In the genomic region with DNA sequence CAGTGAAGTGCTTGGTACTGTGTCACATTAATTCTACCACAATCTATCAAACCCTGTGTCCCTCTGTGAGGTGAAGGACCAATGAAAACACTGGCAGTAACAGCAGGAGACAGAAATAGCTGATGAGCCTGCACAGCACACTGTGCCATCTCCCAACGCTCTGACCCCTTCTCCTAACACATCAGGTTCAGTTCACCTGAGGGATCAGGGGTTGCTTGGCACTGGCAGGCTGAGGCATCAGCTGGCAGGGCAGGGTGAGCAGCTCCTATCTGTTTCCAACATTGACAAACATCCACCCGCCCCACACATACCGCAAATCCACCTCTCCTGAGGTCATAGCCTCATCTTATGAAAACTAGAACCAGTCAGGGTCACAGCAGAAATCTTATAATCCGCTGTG, we compare ENCODE assay signal across 23 cellular contexts.
DNase-seq lines count a peak whose midpoint lies in the region; ATAC-seq, FAIRE-seq and TF ChIP-seq lines count a peak whose summit lies in the region.
"Had no signal": no experiment of that assay in that cellular context is flagged by ENCODE, and none has a peak within 500 bp of the region (broad histone marks: within the 10 kb centered on the region; RNA-seq: fewer than 3 reads in every experiment).

No MANE protein-coding gene starts in this region.

- no peaks in the 10 kb centered on the region for H3K9me3 Mint-ChIP-seq in activated CD4-positive, alpha-beta memory T cell treated with anti-CD3 and anti-CD28 coated beads for 36 hours
- H3K9me3 Mint-ChIP-seq in activated CD4-positive, alpha-beta memory T cell treated with anti-CD3 and anti-CD28 coated beads, Interleukin-2, amount 10 ng/mL, durations not matched to agents 7 days and 5 days = no peaks in the 10 kb centered on the region

- intact Hi-C loops in activated CD4-positive, alpha-beta memory T cell treated with anti-CD3 and anti-CD28 coated beads for 36 hours (cut with micrococcal nuclease) = no loop called here
- intact Hi-C loops in HepG2 (cut with micrococcal nuclease; ENCODE audit: unreplicated experiment) = no loop called here

- in situ Hi-C loops in HepG2 (cut with HindIII; ENCODE audit: extremely low pct_ligation_motif_present, low pct_unique_long_range_greater_than_20kb) = no loop called here

- no peak for TF ChIP-seq POLR2A in HepG2 (IDR thresholded peaks at IDR 0.05; ENCODE audit: insufficient read depth in 1 of 2, low read depth in 2 of 2, low read length in 2 of 2)

- no TSS peak for BruUV-seq in HepG2 (replicated peaks; lab: Mats Ljungman, UMichigan)

- no peaks in the 10 kb centered on the region for H3K9me3 ChIP-seq in liver (ENCODE audit: control insufficient read depth in 4 of 4, low read length in 3 of 4)
- H3K9me3 ChIP-seq in HepG2 (ENCODE audit: low read length) = no peaks in the 10 kb centered on the region

- peak; percentile 5 to 35 for TF ChIP-seq RAD21 in liver (IDR thresholded peaks at IDR 0.05)
- TF ChIP-seq RAD21 in HepG2 (CRISPR knock-in tag; IDR thresholded peaks at IDR 0.05) = no peak

- H3K27ac ChIP-seq in liver (ENCODE audit: low read depth in 1 of 2, low read length in 2 of 2) (no peak overlapping the region), HepG2 (ENCODE audit: extremely low read length, insufficient read depth, low read length) (no peak overlapping the region)
- H3K27ac ChIP-seq: C4-2B, HL-60, KMS-11 had no signal

- H3K79me2 ChIP-seq in HepG2 (ENCODE audit: insufficient read depth, low read length) = no peaks in the 10 kb centered on the region

- H4K20me1 ChIP-seq in HepG2 (ENCODE audit: insufficient read depth, low read length) = no peaks in the 10 kb centered on the region

- no peaks in the 10 kb centered on the region for H3K27me3 ChIP-seq in liver (ENCODE audit: control insufficient read depth in 4 of 4, insufficient read depth in 4 of 4, low read length in 3 of 4)
- H3K27me3 ChIP-seq in HepG2 (ENCODE audit: control insufficient read depth in 1 of 2, insufficient read depth in 2 of 2, low read length in 2 of 2) = no peaks in the 10 kb centered on the region

- TF ChIP-seq EP300 in HepG2 (IDR thresholded peaks at IDR 0.05; ENCODE audit: low read depth in 2 of 2, low read length in 2 of 2) (no peak), HepG2 (CRISPR knock-in tag; IDR thresholded peaks at IDR 0.05; ENCODE audit: borderline replicate concordance) (no peak)

- H3K9ac ChIP-seq in liver (ENCODE audit: low read depth in 1 of 2, low read length in 2 of 2) = no peak overlapping the region
- H3K9ac ChIP-seq in HepG2 (ENCODE audit: insufficient read depth, low read depth, low read length) = no peak overlapping the region
- H3K9ac ChIP-seq: KMS-11 had no signal

- H3K4me3 Mint-ChIP-seq in activated CD4-positive, alpha-beta memory T cell treated with anti-CD3 and anti-CD28 coated beads for 36 hours = peak overlapping the region; percentile 38
- H3K4me3 Mint-ChIP-seq in activated CD4-positive, alpha-beta memory T cell treated with anti-CD3 and anti-CD28 coated beads, Interleukin-2, amount 10 ng/mL, durations not matched to agents 7 days and 5 days = no peak overlapping the region

- POLR2A ChIA-PET in activated CD4-positive, alpha-beta memory T cell treated with anti-CD3 and anti-CD28 coated beads for 36 hours (lab: Charles Lee) = no interaction called here
- POLR2A ChIA-PET in activated CD4-positive, alpha-beta memory T cell treated with anti-CD3 and anti-CD28 coated beads, Interleukin-2, amount 10 ng/mL, durations not matched to agents 7 days and 5 days (lab: Charles Lee) = no interaction called here
- POLR2A ChIA-PET in HepG2 (lab: Yijun Ruan, JAX) = no interaction called here

- H3K27ac Mint-ChIP-seq in activated CD4-positive, alpha-beta memory T cell treated with anti-CD3 and anti-CD28 coated beads for 36 hours = peak overlapping the region; percentile 44
- H3K27ac Mint-ChIP-seq in activated CD4-positive, alpha-beta memory T cell treated with anti-CD3 and anti-CD28 coated beads, Interleukin-2, amount 10 ng/mL, durations not matched to agents 7 days and 5 days = no peak overlapping the region

- H3K4me3 ChIP-seq in liver (ENCODE audit: low read depth in 1 of 3, low read length in 3 of 3) (no peak overlapping the region), HepG2 (replicated peaks in 1 of 3; ENCODE audit: insufficient read depth in 1 of 3, low read depth in 2 of 3, low read length in 3 of 3) (no peak overlapping the region)

- ATAC-seq in HepG2 = no peak; the same call in 2 of the 3 replicates
- ATAC-seq in left lobe of liver = peak; percentile 99
- ATAC-seq: Right ventricle myocardium inferior had no signal

- CTCF ChIA-PET in activated CD4-positive, alpha-beta memory T cell treated with anti-CD3 and anti-CD28 coated beads for 36 hours (lab: Charles Lee) = interaction anchor here (0.6 kb wide), 1 partner anchor 123 kb away, joined by 3 read pairs; no protein-coding TSS in a partner anchor
- CTCF ChIA-PET in activated CD4-positive, alpha-beta memory T cell treated with anti-CD3 and anti-CD28 coated beads, Interleukin-2, amount 10 ng/mL, durations not matched to agents 7 days and 5 days (lab: Charles Lee) = no interaction called here
- CTCF ChIA-PET in HepG2 (lab: Yijun Ruan, JAX; ENCODE audit: low intra/inter-chr PET ratio, low total read pairs) = no interaction called here

- no peak overlapping the region for H3K4me2 ChIP-seq in HepG2 (ENCODE audit: low read depth, low read length)
- H3K4me2 ChIP-seq: KMS-11 had no signal

- H3K36me3 Mint-ChIP-seq in activated CD4-positive, alpha-beta memory T cell treated with anti-CD3 and anti-CD28 coated beads for 36 hours = no peaks in the 10 kb centered on the region
- H3K36me3 Mint-ChIP-seq in activated CD4-positive, alpha-beta memory T cell treated with anti-CD3 and anti-CD28 coated beads, Interleukin-2, amount 10 ng/mL, durations not matched to agents 7 days and 5 days (ENCODE audit: low read depth) = no peaks in the 10 kb centered on the region

- H3K4me1 ChIP-seq in liver (ENCODE audit: control insufficient read depth in 4 of 4, insufficient read depth in 4 of 4, low read length in 3 of 4) (peaks cover 0 to 23% (median 15%) of the 10 kb centered on the region in 4 donors), HepG2 (ENCODE audit: insufficient read depth, low read length) (peaks cover 9% of the 10 kb centered on the region)

- peak; percentile 38 for DNase-seq in activated CD4-positive, alpha-beta memory T cell treated with anti-CD3 and anti-CD28 coated beads for 36 hours
- DNase-seq in activated CD4-positive, alpha-beta memory T cell treated with anti-CD3 and anti-CD28 coated beads, Interleukin-2, amount 10 ng/mL, durations not matched to agents 7 days and 5 days = no peak
- DNase-seq in HepG2 (ENCODE audit: low spot score) (no peak), left lobe of liver (ENCODE audit: low spot score) (peak; percentile 77), urothelium cell line (ENCODE audit: low spot score) (no peak), NCI-H446 (lab: John Stamatoyannopoulos, UW) (no peak), NCI-H2196 (lab: John Stamatoyannopoulos, UW; ENCODE audit: unreplicated experiment) (no peak)
- DNase-seq: EL, GF-D8, GOT3, HCEC 1CT, NCI-H1092 treated with DMSO at 0.1 percent for 48 hours, NCI-H1436 treated with DMSO at 0.1 percent for 48 hours, NCI-H2029, NCI-H2171 treated with DMSO at 0.1 percent for 48 hours, NCI-H446 treated with DMSO at 0.1 percent for 48 hours, NCI-H526 treated with DMSO at 0.1 percent for 48 hours had no signal

- H3K4me1 Mint-ChIP-seq in activated CD4-positive, alpha-beta memory T cell treated with anti-CD3 and anti-CD28 coated beads for 36 hours (ENCODE audit: low read depth) = peaks cover 26% of the 10 kb centered on the region
- H3K4me1 Mint-ChIP-seq in activated CD4-positive, alpha-beta memory T cell treated with anti-CD3 and anti-CD28 coated beads, Interleukin-2, amount 10 ng/mL, durations not matched to agents 7 days and 5 days = peaks cover 8% of the 10 kb centered on the region

- no peak for FAIRE-seq in HepG2 (lab: Jason Lieb, UNC)
- peak; percentile 48 for FAIRE-seq in urothelium cell line (lab: Jason Lieb, UNC)
- FAIRE-seq: A204.1 had no signal

- peaks cover 0 to 3% (median 1%) of the 10 kb centered on the region in 4 donors for H3K36me3 ChIP-seq in liver (ENCODE audit: control insufficient read depth in 4 of 4, insufficient read depth in 3 of 4, low read depth in 1 of 4, low read length in 3 of 4)
- H3K36me3 ChIP-seq in HepG2 (replicated peaks in 1 of 2; ENCODE audit: control insufficient read depth in 1 of 2, insufficient read depth in 2 of 2, low read length in 2 of 2) = no peaks in the 10 kb centered on the region

- H3K27me3 Mint-ChIP-seq in activated CD4-positive, alpha-beta memory T cell treated with anti-CD3 and anti-CD28 coated beads for 36 hours = no peaks in the 10 kb centered on the region
- peaks cover 4% of the 10 kb centered on the region for H3K27me3 Mint-ChIP-seq in activated CD4-positive, alpha-beta memory T cell treated with anti-CD3 and anti-CD28 coated beads, Interleukin-2, amount 10 ng/mL, durations not matched to agents 7 days and 5 days

- TF ChIP-seq CTCF in liver (IDR thresholded peaks at IDR 0.05; ENCODE audit: low read depth, low read length, missing input control) = no peak
- no peak for TF ChIP-seq CTCF in HepG2 (CRISPR knock-in tag; IDR thresholded peaks at IDR 0.05)

- 42% methylated on average over 4 of the region's 4 CpGs for whole genome bisulfite sequencing in liver
- WGBS in HepG2 (ENCODE audit: low lambda C conversion rate) = 8% methylated on average over 3 of the region's 4 CpGs

- no peak overlapping the region for H2AFZ ChIP-seq in HepG2 (ENCODE audit: low read length)

TF ChIP-seq in HepG2, 621 proteins besides CTCF, POLR2A, EP300 and RAD21:
- TF ChIP-seq ZNF569 (CRISPR knock-in tag; IDR thresholded peaks at IDR 0.05; ENCODE audit: borderline replicate concordance) (no peak), SRSF4 (IDR thresholded peaks at IDR 0.05; ENCODE audit: low read depth, low read length, poor library complexity, severe bottlenecking) (no peak), NFYB (CRISPR knock-in tag; IDR thresholded peaks at IDR 0.05) (no peak), ZNF563 (CRISPR knock-in tag; IDR thresholded peaks at IDR 0.05) (no peak)

Comparison
In these comparisons a context has a peak if more than half of its experiments do, and no peak if none do; other contexts are left out.
1. DNase-seq: peak in activated CD4-positive, alpha-beta memory T cell treated with anti-CD3 and anti-CD28 coated beads for 36 hours (single experiment) and left lobe of liver (single experiment); none in activated CD4-positive, alpha-beta memory T cell treated with anti-CD3 and anti-CD28 coated beads, Interleukin-2, amount 10 ng/mL, durations not matched to agents 7 days and 5 days (single experiment), HepG2 (single experiment), urothelium cell line (single experiment), NCI-H446 (0 of 2) and NCI-H2196 (single experiment).